Comparison of ENCODE assay signal across 20 cellular contexts in genomic region chr13:29808264-29808663, GRCh38. TPM values are rescaled to one million over a fixed set of nuclear protein-coding genes. Genes with fewer than 3 reads are reported as not detected.
DNase-seq lines count a peak whose midpoint lies in the region; ATAC-seq, FAIRE-seq and TF ChIP-seq lines count a peak whose summit lies in the region.
"Had no signal": no experiment of that assay in that cellular context is flagged by ENCODE, and none has a peak within 500 bp of the region (broad histone marks: within the 10 kb centered on the region; RNA-seq: fewer than 3 reads in every experiment).

No MANE protein-coding gene starts in this region.

- H2AFZ ChIP-seq in neural cell (ENCODE audit: low read depth, low read length): no peak overlapping the region

- TF ChIP-seq POLR2A in GM12891 (IDR thresholded peaks at IDR 0.05; ENCODE audit: low read depth, low read length): no peak

- H3K79me2 ChIP-seq in neural cell (replicated peaks; ENCODE audit: insufficient read depth, low read length): peaks cover 36% of the 10 kb centered on the region

- H3K9ac ChIP-seq in neural cell (ENCODE audit: low read length): no peak overlapping the region
- H3K9ac ChIP-seq: BLaER1 treated with 17β-estradiol and CSF1 and Interleukin-3, amounts not matched to agents 10 nM and 100 nM had no signal

- H3K36me3 ChIP-seq in neural cell (ENCODE audit: insufficient read depth, low read length): no peaks in the 10 kb centered on the region
- H3K36me3 ChIP-seq: BE2C; BLaER1 treated with 17β-estradiol and CSF1 and Interleukin-3, amounts not matched to agents 10 nM and 100 nM; HAP-1 had no signal

- no peaks in the 10 kb centered on the region for H3K27me3 ChIP-seq in neural cell (ENCODE audit: insufficient read depth, low read depth, low read length)
- H3K27me3 ChIP-seq: BE2C; BLaER1 treated with 17β-estradiol and CSF1 and Interleukin-3, amounts not matched to agents 10 nM and 100 nM had no signal

- TF ChIP-seq CTCF in neural cell (IDR thresholded peaks at IDR 0.05; ENCODE audit: poor library complexity, severe bottlenecking): no peak

- peak; percentile 35 for DNase-seq in NCI-H82 (lab: John Stamatoyannopoulos, UW)
- DNase-seq in NCI-H82 treated with DMSO at 0.1 percent for 48 hours (lab: John Stamatoyannopoulos, UW; ENCODE audit: unreplicated experiment): no peak
- no peak for DNase-seq in GM12891 (ENCODE audit: insufficient read length, low spot score)
- DNase-seq: 8988T; ACHN; AML-193; BE2C; Caco-2; CD4-positive, alpha-beta memory T cell; DMS153; DND-41; GOT3 had no signal

- no peak overlapping the region for H3K27ac ChIP-seq in neural cell (ENCODE audit: low read length)
- H3K27ac ChIP-seq: A549; BLaER1 treated with 17β-estradiol and CSF1 and Interleukin-3, amounts not matched to agents 10 nM and 100 nM had no signal

- H3K9me2 ChIP-seq in neural cell (ENCODE audit: insufficient read depth, low read length): no peaks in the 10 kb centered on the region

- H3K9me3 ChIP-seq in neural cell (ENCODE audit: low read length): no peaks in the 10 kb centered on the region
- H3K9me3 ChIP-seq: A549, BE2C, Caco-2, HAP-1 had no signal

- no peak for ATAC-seq in HG03097 (IDR thresholded peaks at IDR 0.05; ENCODE audit: low FRiP score, unreplicated experiment)
- ATAC-seq in HG03565 (IDR thresholded peaks at IDR 0.05; ENCODE audit: unreplicated experiment): no peak
- ATAC-seq: A549 had no signal

- H3K4me3 ChIP-seq in neural cell (ENCODE audit: low read length): no peak overlapping the region
- H3K4me3 ChIP-seq: A549; BLaER1 treated with 17β-estradiol and CSF1 and Interleukin-3, amounts not matched to agents 10 nM and 100 nM; HAP-1 had no signal

- peak; percentile 16 for FAIRE-seq in GM12891 (lab: Jason Lieb, UNC)
- FAIRE-seq: A549, GM19239, H54 had no signal

- no peaks in the 10 kb centered on the region for H3F3A ChIP-seq in neural cell (ENCODE audit: insufficient read depth, low read length, poor library complexity, severe bottlenecking)

- H3K4me2 ChIP-seq in neural cell (ENCODE audit: low read length): no peak overlapping the region
- H3K4me2 ChIP-seq: A549; BLaER1 treated with 17β-estradiol and CSF1 and Interleukin-3, amounts not matched to agents 10 nM and 100 nM had no signal

- H4K20me1 ChIP-seq in neural cell (ENCODE audit: insufficient read depth): no peaks in the 10 kb centered on the region

- peak; percentile 73 for TF ChIP-seq EP300 in neural cell (conservative IDR thresholded peaks at IDR 0.05; ENCODE audit: poor library complexity, severe bottlenecking)

- no peak for TF ChIP-seq RAD21 in neural cell (conservative IDR thresholded peaks at IDR 0.05)

TF ChIP-seq in GM12891, 5 proteins besides CTCF, POLR2A, EP300 and RAD21:
- no peak for TF ChIP-seq POLR2AphosphoS5 (IDR thresholded peaks at IDR 0.05; ENCODE audit: low read depth, low read length)

TF ChIP-seq in neural cell, 6 proteins besides CTCF, POLR2A, EP300 and RAD21:
- TF ChIP-seq POLR2AphosphoS5 (IDR thresholded peaks at IDR 0.05): peak; percentile 46
- no peak for TF ChIP-seq TAF1 (IDR thresholded peaks at IDR 0.05; ENCODE audit: low read depth)
- no peak for TF ChIP-seq MXI1 (conservative IDR thresholded peaks at IDR 0.05; ENCODE audit: poor library complexity, severe bottlenecking)
- TF ChIP-seq SMC3 (conservative IDR thresholded peaks at IDR 0.05; ENCODE audit: poor library complexity): no peak
- no peak for TF ChIP-seq EZH2 (IDR thresholded peaks at IDR 0.05; ENCODE audit: borderline replicate concordance, insufficient read depth, low read length, poor library complexity, severe bottlenecking)

RNA-seq across cellular contexts. Expression of gene UBL3, which starts 42.2 kb away (rescaled TPM):
- polyA plus RNA-seq in GM12891 (2012; ENCODE audit: low read depth, missing spikeins): 6.2 TPM
- 34.3 and 35.8 TPM in 2 replicates for polyA plus RNA-seq in neural cell
- 71.6 and 78.6 TPM in 2 replicates for polyA minus RNA-seq in neural cell
